Comparison of ENCODE assay signal across 17 cellular contexts in genomic region chr6:81875776-81876293, GRCh38.
A peak's percentile ranks its signal among the peaks of the same experiment; 100 is the strongest.
DNase-seq lines count a peak whose midpoint lies in the region; ATAC-seq, FAIRE-seq and TF ChIP-seq lines count a peak whose summit lies in the region.
"Had no signal": no experiment of that assay in that cellular context is flagged by ENCODE, and none has a peak within 500 bp of the region (broad histone marks: within the 10 kb centered on the region; RNA-seq: fewer than 3 reads in every experiment).

No MANE protein-coding gene starts in this region.

- ATAC-seq in right lobe of liver = peak in 3 of 4 donors; percentile 35 to 58 (median 55)
- ATAC-seq in HG02610 (IDR thresholded peaks at IDR 0.05; ENCODE audit: unreplicated experiment) = no peak
- no peak for ATAC-seq in GM18909 (IDR thresholded peaks at IDR 0.05; ENCODE audit: poor library complexity, unreplicated experiment)
- ATAC-seq: Panc1 had no signal

- peak overlapping the region; percentile 5 for H3K4me2 ChIP-seq in astrocyte (ENCODE audit: low read length)
- H3K4me2 ChIP-seq: SK-N-SH had no signal

- H2AFZ ChIP-seq in astrocyte (ENCODE audit: low read depth, low read length) = no peak overlapping the region

- no peak overlapping the region for H3K4me3 Mint-ChIP-seq in astrocyte (ENCODE audit: unreplicated experiment)
- H3K4me3 Mint-ChIP-seq: CD8-positive, alpha-beta memory T cell had no signal

- peaks cover 29% of the 10 kb centered on the region for H3K9me3 Mint-ChIP-seq in astrocyte (ENCODE audit: unreplicated experiment)

- H3K27ac Mint-ChIP-seq in astrocyte (ENCODE audit: unreplicated experiment) = no peak overlapping the region

- H3K27me3 Mint-ChIP-seq in astrocyte (ENCODE audit: low read depth, unreplicated experiment) = no peaks in the 10 kb centered on the region

- FAIRE-seq in astrocyte (lab: Jason Lieb, UNC) = no peak

- H3K9ac ChIP-seq in astrocyte (ENCODE audit: low read length) = no peak overlapping the region
- H3K9ac ChIP-seq: SK-N-SH had no signal

- no peak for TF ChIP-seq POLR2A in right lobe of liver (IDR thresholded peaks at IDR 0.05)
- TF ChIP-seq POLR2A in sigmoid colon (IDR thresholded peaks at IDR 0.05) = no peak

- H3K36me3 Mint-ChIP-seq in astrocyte (ENCODE audit: low read depth, unreplicated experiment) = peaks cover 5% of the 10 kb centered on the region
- H3K36me3 Mint-ChIP-seq: CD8-positive, alpha-beta memory T cell had no signal

- TF ChIP-seq EP300 in sigmoid colon (IDR thresholded peaks at IDR 0.05) = no peak

- DNase-seq in H7 (peak; percentile 16), astrocyte (ENCODE audit: low read depth) (peak; percentile 82), right lobe of liver (no peak), sigmoid colon (no peak), hypothalamus (lab: John Stamatoyannopoulos, UW) (no peak)
- DNase-seq: CD8-positive, alpha-beta memory T cell; KBM-7; NCI-H1092; NCI-H1436; NCI-H1930; NCI-H510A treated with DMSO at 0.1 percent for 48 hours; SIG-M5; SK-N-SH had no signal

- H3K9me3 ChIP-seq in astrocyte (ENCODE audit: insufficient read depth, low read depth, low read length) (no peaks in the 10 kb centered on the region), right lobe of liver (no peaks in the 10 kb centered on the region), sigmoid colon (peaks cover 0 to 5% (median 0%) of the 10 kb centered on the region in 4 donors)

- no peaks in the 10 kb centered on the region for H4K20me1 ChIP-seq in astrocyte (ENCODE audit: insufficient read depth, low read length)

- H3K27me3 ChIP-seq in H7 (ENCODE audit: control insufficient read depth, insufficient read depth, low read length) (no peaks in the 10 kb centered on the region), astrocyte (ENCODE audit: insufficient read depth, low read length) (no peaks in the 10 kb centered on the region), right lobe of liver (no peaks in the 10 kb centered on the region), sigmoid colon (no peaks in the 10 kb centered on the region)

- peaks cover 5% of the 10 kb centered on the region for H3K4me1 ChIP-seq in astrocyte (ENCODE audit: insufficient read depth, low read length)
- H3K4me1 ChIP-seq in right lobe of liver = no peaks in the 10 kb centered on the region
- peaks cover 0 to 6% (median 0%) of the 10 kb centered on the region in 4 donors for H3K4me1 ChIP-seq in sigmoid colon

- H3K79me2 ChIP-seq in astrocyte (ENCODE audit: insufficient read depth, low read length) = no peaks in the 10 kb centered on the region

- H3K4me1 Mint-ChIP-seq in astrocyte (ENCODE audit: low read depth, unreplicated experiment) = peaks cover 8% of the 10 kb centered on the region
- H3K4me1 Mint-ChIP-seq: CD8-positive, alpha-beta memory T cell had no signal

- intact Hi-C loops in right lobe of liver (cut with DNase I) (no loop called here), sigmoid colon (cut with DNase I) (no loop called here)

- no peak overlapping the region for H3K4me3 ChIP-seq in H7 (ENCODE audit: insufficient read depth, low read depth, low read length)
- no peak overlapping the region for H3K4me3 ChIP-seq in astrocyte (ENCODE audit: insufficient read depth, low read depth, low read length)
- H3K4me3 ChIP-seq in right lobe of liver = no peak overlapping the region
- no peak overlapping the region for H3K4me3 ChIP-seq in sigmoid colon

- H3K36me3 ChIP-seq in H7 (replicated peaks; ENCODE audit: control insufficient read depth, insufficient read depth, low read length) (no peaks in the 10 kb centered on the region), astrocyte (ENCODE audit: insufficient read depth, low read length) (no peaks in the 10 kb centered on the region), right lobe of liver (no peaks in the 10 kb centered on the region), sigmoid colon (no peaks in the 10 kb centered on the region)

- H3K27ac ChIP-seq in astrocyte (ENCODE audit: low read depth, low read length) (no peak overlapping the region), right lobe of liver (no peak overlapping the region), sigmoid colon (no peak overlapping the region)
- H3K27ac ChIP-seq: C4-2B had no signal

- WGBS in right lobe of liver (ENCODE audit: insufficient coverage, low coverage, low lambda C conversion rate, missing lambda C conversion rate) = 69% methylated on average over 3 of the region's 3 CpGs
- 91 to 93% methylated on average over 3 of the region's 3 CpGs for WGBS in sigmoid colon, 2 donors

- TF ChIP-seq CTCF in astrocyte (IDR thresholded peaks at IDR 0.05; ENCODE audit: insufficient read depth, low read depth, low read length) = no peak
- TF ChIP-seq CTCF in right lobe of liver (IDR thresholded peaks at IDR 0.05) = no peak
- no peak for TF ChIP-seq CTCF in sigmoid colon (IDR thresholded peaks at IDR 0.05)

Comparison
In these comparisons a context has a peak if more than half of its experiments do, and no peak if none do; other contexts are left out.
1. DNase-seq: peak in H7 (single experiment) and astrocyte (single experiment); none in right lobe of liver (0 of 3), sigmoid colon (single experiment) and hypothalamus (0 of 51).
2. ATAC-seq: peak in right lobe of liver (3 of 4); none in HG02610 (single experiment) and GM18909 (single experiment).